In genomic region chr6:110550353-110550752, GRCh38 we compare ENCODE assay signal across 17 cellular contexts.
DNase-seq lines count a peak whose midpoint lies in the region; ATAC-seq, FAIRE-seq and TF ChIP-seq lines count a peak whose summit lies in the region.
"Had no signal": no experiment of that assay in that cellular context is flagged by ENCODE, and none has a peak within 500 bp of the region (broad histone marks: within the 10 kb centered on the region; RNA-seq: fewer than 3 reads in every experiment).

No MANE protein-coding gene starts in this region.

- no peaks in the 10 kb centered on the region for H4K20me1 ChIP-seq in HepG2 (ENCODE audit: insufficient read depth, low read length)
- no peaks in the 10 kb centered on the region for H4K20me1 ChIP-seq in H1 (replicated peaks in 1 of 2; ENCODE audit: control insufficient read depth in 1 of 2, insufficient read depth in 2 of 2, low read length in 2 of 2)

- no TSS peak for BruUV-seq in HepG2 (replicated peaks; lab: Mats Ljungman, UMichigan)

- no peak for TF ChIP-seq POLR2A in HepG2 (IDR thresholded peaks at IDR 0.05; ENCODE audit: insufficient read depth in 1 of 2, low read depth in 2 of 2, low read length in 2 of 2)
- no peak for TF ChIP-seq POLR2A in right lobe of liver (IDR thresholded peaks at IDR 0.05)
- TF ChIP-seq POLR2A in H1 (IDR thresholded peaks at IDR 0.05; ENCODE audit: control extremely low read depth in 1 of 2, low read depth in 2 of 2, low read length in 2 of 2), result no peak

- intact Hi-C loops in HepG2 (cut with micrococcal nuclease; ENCODE audit: unreplicated experiment) (no loop called here), right lobe of liver (cut with DNase I) (no loop called here)

- H4K5ac ChIP-seq in H1 (ENCODE audit: insufficient read length, low read depth, low read length), result no peak overlapping the region

- no peaks in the 10 kb centered on the region for H3K79me1 ChIP-seq in H1 (ENCODE audit: low read depth, low read length)

- no peak for FAIRE-seq in HepG2 (lab: Jason Lieb, UNC)
- no peak for FAIRE-seq in H1 (lab: Jason Lieb, UNC)
- FAIRE-seq: A204.1, GM12891, HTR-8/SVneo had no signal

- H2BK12ac ChIP-seq in H1 (ENCODE audit: low read depth, low read length), result no peak overlapping the region

- H2AFZ ChIP-seq in HepG2 (ENCODE audit: low read length) (no peak overlapping the region), H1 (ENCODE audit: low read length) (no peak overlapping the region)

- CTCF ChIA-PET in HepG2 (lab: Yijun Ruan, JAX; ENCODE audit: low intra/inter-chr PET ratio, low total read pairs), result no interaction called here
- CTCF ChIA-PET in H1 (lab: Charles Lee; ENCODE audit: partially characterized antibody), result interaction anchor here (1.4 kb wide), 1 partner anchor 9 kb away, joined by 4 read pairs; no protein-coding TSS in a partner anchor

- no peak overlapping the region for H3K14ac ChIP-seq in H1 (ENCODE audit: insufficient read length)

- H3K4me1 ChIP-seq in HepG2 (ENCODE audit: insufficient read depth, low read length) (peaks cover 84% of the 10 kb centered on the region), right lobe of liver (peaks cover 0 to 7% (median 0%) of the 10 kb centered on the region in 4 donors), H1 (replicated peaks in 1 of 4; ENCODE audit: control insufficient read depth in 3 of 4, insufficient read depth in 4 of 4, low read length in 3 of 4) (peaks cover 0 to 4% (median under 1%) of the 10 kb centered on the region in 4 experiments; a peak in 3 of 7 replicates), HAP-1 (no peaks in the 10 kb centered on the region)

- no peak overlapping the region for H2BK15ac ChIP-seq in H1 (ENCODE audit: low read length)

- H2BK120ac ChIP-seq in H1 (replicated peaks; ENCODE audit: low read depth, low read length), result no peak overlapping the region

- no peak overlapping the region for H2BK20ac ChIP-seq in H1 (ENCODE audit: low read length)

- no peak for TF ChIP-seq RAD21 in HepG2 (CRISPR knock-in tag; IDR thresholded peaks at IDR 0.05)
- TF ChIP-seq RAD21 in H1 (IDR thresholded peaks at IDR 0.05 in 1 of 2, conservative IDR thresholded peaks at IDR 0.05 in 1 of 2; ENCODE audit: low read depth in 2 of 2, low read length in 2 of 2), result no peak

- no peak overlapping the region for H2AK5ac ChIP-seq in H1 (ENCODE audit: low read depth, low read length)

- 100% methylated on average over 4 of the region's 5 CpGs for WGBS in HepG2 (ENCODE audit: low lambda C conversion rate)
- WGBS in right lobe of liver (ENCODE audit: insufficient coverage, low coverage, low lambda C conversion rate, missing lambda C conversion rate), result 90% methylated on average over 2 of the region's 5 CpGs
- WGBS in H1 (ENCODE audit: extremely low coverage in 1 of 2, insufficient coverage in 1 of 2, insufficient read length in 1 of 2, insufficient replicate concordance in 2 of 2, low coverage in 1 of 2, low lambda C conversion rate in 2 of 2, missing lambda C conversion rate in 1 of 2), 2 experiments, result 83% methylated on average over 5 of the region's 5 CpGs; no CpG with 5 or more reads in 1 of the 2 experiments

- H3K27me3 ChIP-seq in HepG2 (ENCODE audit: control insufficient read depth in 1 of 2, insufficient read depth in 2 of 2, low read length in 2 of 2), result no peaks in the 10 kb centered on the region
- no peaks in the 10 kb centered on the region for H3K27me3 ChIP-seq in right lobe of liver
- peaks cover 0 to 2% (median 0%) of the 10 kb centered on the region in 4 experiments; a peak in 1 of 7 replicates for H3K27me3 ChIP-seq in H1 (replicated peaks in 1 of 4; ENCODE audit: control insufficient read depth in 3 of 4, extremely low read depth in 1 of 4, insufficient read depth in 3 of 4, low read length in 3 of 4)
- H3K27me3 ChIP-seq in HAP-1 (ENCODE audit: low read depth), result peaks cover 11% of the 10 kb centered on the region; the same call in 1 of the 2 replicates

- H4K91ac ChIP-seq in H1 (replicated peaks; ENCODE audit: insufficient read length, low read length), result no peak overlapping the region

- no peak overlapping the region for H3K27ac ChIP-seq in HepG2 (ENCODE audit: extremely low read length, insufficient read depth, low read length)
- no peak overlapping the region for H3K27ac ChIP-seq in right lobe of liver
- H3K27ac ChIP-seq in H1 (ENCODE audit: low read depth, low read length), result no peak overlapping the region

- DNase-seq in HepG2 (ENCODE audit: low spot score) (no peak), right lobe of liver (no peak), NCI-H2171 treated with DMSO at 0.1 percent for 48 hours (lab: John Stamatoyannopoulos, UW) (peak; percentile 93), H1 (ENCODE audit: low read depth in 1 of 2, low spot score in 2 of 2) (no peak), activated T-cell treated with anti-CD3 and anti-CD28 coated beads for 4 hours (no peak), NCI-H1092 treated with DMSO at 0.1 percent for 48 hours (lab: John Stamatoyannopoulos, UW) (no peak), NCI-H2107 treated with DMSO at 0.1 percent for 48 hours (lab: John Stamatoyannopoulos, UW; ENCODE audit: unreplicated experiment) (no peak), HAP-1 (ENCODE audit: low spot score in 2 of 2) (no peak)
- DNase-seq: C1 segment of cervical spinal cord; CD4-positive, alpha-beta T cell; DMS79; EL; GOT3 had no signal

- ATAC-seq in HepG2, result no peak
- no peak for ATAC-seq in right lobe of liver
- ATAC-seq: HCT116 had no signal

- peaks cover 19% of the 10 kb centered on the region for H3K9me3 ChIP-seq in HepG2 (ENCODE audit: low read length)
- H3K9me3 ChIP-seq in right lobe of liver, result no peaks in the 10 kb centered on the region
- H3K9me3 ChIP-seq in H1 (ENCODE audit: insufficient read depth in 2 of 2, low read depth in 1 of 2, low read length in 1 of 2), result no peaks in the 10 kb centered on the region; a peak in 1 of 4 replicates
- 0 out of 2 replicates have a peak, but pooled peaks cover 4% of the 10 kb centered on the region for H3K9me3 ChIP-seq in HAP-1

- no peak overlapping the region for H3K23ac ChIP-seq in H1 (ENCODE audit: insufficient read length)

- H3K4me2 ChIP-seq in HepG2 (ENCODE audit: low read depth, low read length) (no peak overlapping the region), H1 (ENCODE audit: insufficient read depth in 1 of 2, low read depth in 2 of 2, low read length in 2 of 2) (no peak overlapping the region)

- no peak overlapping the region for H2BK5ac ChIP-seq in H1 (ENCODE audit: low read depth, low read length)

- H4K8ac ChIP-seq in H1 (ENCODE audit: extremely low read depth, insufficient read depth, low read length), result peak overlapping the region; percentile 41; the same call in 1 of the 2 replicates

- TF ChIP-seq CTCF in HepG2 (CRISPR knock-in tag; IDR thresholded peaks at IDR 0.05) (no peak), right lobe of liver (IDR thresholded peaks at IDR 0.05) (no peak), H1 (IDR thresholded peaks at IDR 0.05; ENCODE audit: control extremely low read depth in 1 of 3, insufficient read depth in 1 of 3, low read depth in 1 of 3, low read length in 3 of 3) (no peak)

- peak overlapping the region; percentile 19; the same call in 1 of the 2 replicates for H3K18ac ChIP-seq in H1 (ENCODE audit: extremely low read depth, low read length)

- no peaks in the 10 kb centered on the region for H3K23me2 ChIP-seq in H1 (ENCODE audit: low read depth, low read length)

- POLR2A ChIA-PET in HepG2 (lab: Yijun Ruan, JAX) (no interaction called here), H1 (lab: Charles Lee; ENCODE audit: partially characterized antibody) (no interaction called here)

- H3K56ac ChIP-seq in H1 (replicated peaks; ENCODE audit: insufficient read length, low read depth, low read length), result no peak overlapping the region

- H3K4me3 ChIP-seq in HepG2 (replicated peaks in 1 of 3; ENCODE audit: insufficient read depth in 1 of 3, low read depth in 2 of 3, low read length in 3 of 3) (no peak overlapping the region), right lobe of liver (no peak overlapping the region), H1 (ENCODE audit: extremely low read depth in 1 of 4, insufficient read depth in 2 of 4, low read depth in 3 of 4, low read length in 4 of 4) (no peak overlapping the region), HAP-1 (no peak overlapping the region)

- H3K36me3 ChIP-seq in HepG2 (replicated peaks in 1 of 2; ENCODE audit: control insufficient read depth in 1 of 2, insufficient read depth in 2 of 2, low read length in 2 of 2) (no peaks in the 10 kb centered on the region; a peak in 1 of 5 replicates), right lobe of liver (no peaks in the 10 kb centered on the region), H1 (ENCODE audit: control insufficient read depth in 2 of 4, insufficient read depth in 4 of 4, low read length in 3 of 4) (no peaks in the 10 kb centered on the region), HAP-1 (replicated peaks) (no peaks in the 10 kb centered on the region)

- no peak overlapping the region for H3K4ac ChIP-seq in H1 (replicated peaks; ENCODE audit: insufficient read length, low read depth, low read length)

- in situ Hi-C loops in HepG2 (cut with HindIII; ENCODE audit: extremely low pct_ligation_motif_present, low pct_unique_long_range_greater_than_20kb), result no loop called here
- in situ Hi-C loops in HAP-1 (cut with MboI; ENCODE audit: low sequenced_read_pairs), result no loop called here

- TF ChIP-seq EP300 in HepG2 (IDR thresholded peaks at IDR 0.05; ENCODE audit: low read depth in 2 of 2, low read length in 2 of 2) (no peak), HepG2 (CRISPR knock-in tag; IDR thresholded peaks at IDR 0.05; ENCODE audit: borderline replicate concordance) (no peak), H1 (IDR thresholded peaks at IDR 0.05; ENCODE audit: borderline replicate concordance in 1 of 2, low read depth in 2 of 2, low read length in 2 of 2) (no peak)

- H3K9ac ChIP-seq in HepG2 (ENCODE audit: insufficient read depth, low read depth, low read length), result no peak overlapping the region
- H3K9ac ChIP-seq in H1 (replicated peaks in 1 of 4; ENCODE audit: extremely low read depth in 1 of 4, low read depth in 3 of 4, low read length in 3 of 4), result no peak overlapping the region

- H3K79me2 ChIP-seq in HepG2 (ENCODE audit: insufficient read depth, low read length) (no peaks in the 10 kb centered on the region), H1 (ENCODE audit: control insufficient read depth in 1 of 2, insufficient read depth in 2 of 2, low read length in 2 of 2) (no peaks in the 10 kb centered on the region)

TF ChIP-seq in HepG2, 621 proteins besides CTCF, POLR2A, EP300 and RAD21 (continues in another document):
- 0 out of 2 replicates have a peak, but pooled peaks have one; percentile 32 for TF ChIP-seq ZNF879 (CRISPR knock-in tag; IDR thresholded peaks at IDR 0.05)

TF ChIP-seq in H1, 55 proteins besides CTCF, POLR2A, EP300 and RAD21:
- TF ChIP-seq KDM4A (IDR thresholded peaks at IDR 0.05; ENCODE audit: low read depth, low read length, severe bottlenecking), result no peak
